16 cellular contexts compared by ENCODE assay signal in genomic region chr1:8716238-8716637, GRCh38.
A peak's percentile ranks its signal among the peaks of the same experiment; 100 is the strongest.
DNase-seq lines count a peak whose midpoint lies in the region; ATAC-seq, FAIRE-seq and TF ChIP-seq lines count a peak whose summit lies in the region.
"Had no signal": no experiment of that assay in that cellular context is flagged by ENCODE, and none has a peak within 500 bp of the region (broad histone marks: within the 10 kb centered on the region; RNA-seq: fewer than 3 reads in every experiment).

No MANE protein-coding gene starts in this region.

- WGBS in A549 (ENCODE audit: missing lambda C conversion rate) = 82% methylated on average over 1 of the region's 1 CpG
- 100% methylated on average over 1 of the region's 1 CpG for WGBS in prostate gland

- CTCF ChIA-PET in A549 (lab: Yijun Ruan, JAX) (interaction anchor here (0.7 to 3.7 kb wide), 3 partner anchors 10 to 132 kb away, joined by 3 to 21 read pairs (median 4); partner anchors contain the start of gene RERE), Panc1 (lab: Charles Lee) (interaction anchor here (0.7 kb wide), 2 partner anchors 50 to 307 kb away, joined by 3 to 5 read pairs; no protein-coding TSS in a partner anchor)

- peaks cover 54% of the 10 kb centered on the region for H3K4me1 Mint-ChIP-seq in progenitor cell of endocrine pancreas (ENCODE audit: low read depth)
- peaks cover 42% of the 10 kb centered on the region for H3K4me1 Mint-ChIP-seq in activated T-helper 1 cell treated with anti-CD3 and anti-CD28 coated beads, Interleukin-12 subunit alpha, Interleukin-12 subunit beta, Interleukin-2, Interleukin-4 antibody, amounts not matched to agents 30 ng/mL and 10 ng/mL and 1 ng/mL, durations not matched to agents 14 hours and 24 hours and 36 hours (ENCODE audit: low read depth)

- H3K36me3 ChIP-seq in BLaER1 treated with 17β-estradiol and CSF1 and Interleukin-3, amounts not matched to agents 10 nM and 100 nM = no peaks in the 10 kb centered on the region; a peak in 1 of 22 replicates
- no peaks in the 10 kb centered on the region for H3K36me3 ChIP-seq in Panc1 (ENCODE audit: control insufficient read depth, insufficient read depth, low read length)
- H3K36me3 ChIP-seq in prostate gland = no peaks in the 10 kb centered on the region
- H3K36me3 ChIP-seq: BE2C had no signal

- no peak for TF ChIP-seq EP300 in A549 (IDR thresholded peaks at IDR 0.05)

- peaks cover 5% of the 10 kb centered on the region for H3K36me3 Mint-ChIP-seq in progenitor cell of endocrine pancreas (ENCODE audit: insufficient read depth)
- H3K36me3 Mint-ChIP-seq in activated T-helper 1 cell treated with anti-CD3 and anti-CD28 coated beads, Interleukin-12 subunit alpha, Interleukin-12 subunit beta, Interleukin-2, Interleukin-4 antibody, amounts not matched to agents 30 ng/mL and 10 ng/mL and 1 ng/mL, durations not matched to agents 14 hours and 24 hours and 36 hours (ENCODE audit: low read depth) = peaks cover 3% of the 10 kb centered on the region

- POLR2A ChIA-PET in A549 (lab: Yijun Ruan, JAX) = no interaction called here
- POLR2A ChIA-PET in Panc1 (lab: Charles Lee) = no interaction called here

- intact Hi-C loops in Panc1 (cut with micrococcal nuclease; ENCODE audit: unreplicated experiment) = loop anchor here (10.0 kb wide), 1 partner anchor 129 kb away; no protein-coding TSS in a partner anchor
- intact Hi-C loops in activated T-helper 1 cell treated with anti-CD3 and anti-CD28 coated beads, Interleukin-12 subunit alpha, Interleukin-12 subunit beta, Interleukin-2, Interleukin-4 antibody, amounts not matched to agents 30 ng/mL and 10 ng/mL and 1 ng/mL, durations not matched to agents 14 hours and 24 hours and 36 hours (cut with micrococcal nuclease) = no loop called here
- intact Hi-C loops in prostate gland (cut with DNase I) = loop anchor here (5.0 kb wide), 1 partner anchor 131 kb away; no protein-coding TSS in a partner anchor

- no peak for FAIRE-seq in A549 (lab: Jason Lieb, UNC)
- FAIRE-seq: G401.6, GM12891 had no signal

- no peak for TF ChIP-seq RAD21 in A549 (conservative IDR thresholded peaks at IDR 0.05 in 1 of 2, IDR thresholded peaks at IDR 0.05 in 1 of 2)

- ATAC-seq in A549 = no peak
- ATAC-seq in Panc1 = no peak
- ATAC-seq: GM23338 had no signal

- in situ Hi-C loops in Panc1 (cut with HindIII; ENCODE audit: low pct_unique_long_range_greater_than_20kb, low sequenced_read_pairs) = no loop called here

- H3K9me3 Mint-ChIP-seq in progenitor cell of endocrine pancreas (ENCODE audit: low read depth) = no peaks in the 10 kb centered on the region
- H3K9me3 Mint-ChIP-seq in activated T-helper 1 cell treated with anti-CD3 and anti-CD28 coated beads, Interleukin-12 subunit alpha, Interleukin-12 subunit beta, Interleukin-2, Interleukin-4 antibody, amounts not matched to agents 30 ng/mL and 10 ng/mL and 1 ng/mL, durations not matched to agents 14 hours and 24 hours and 36 hours = no peaks in the 10 kb centered on the region
- H3K9me3 Mint-ChIP-seq: CD8-positive, alpha-beta memory T cell; GM23338 had no signal

- H3K27ac ChIP-seq in A549 (peak overlapping the region; percentile 51 to 84), Panc1 (ENCODE audit: low read length) (peak overlapping the region; percentile 34; the same call in 1 of the 2 replicates), prostate gland (no peak overlapping the region)
- H3K27ac ChIP-seq in BLaER1 treated with 17β-estradiol and CSF1 and Interleukin-3, amounts not matched to agents 10 nM and 100 nM = peak overlapping the region in 7 of 11 experiments; percentile 17 to 37 (median 34); a peak in 6 of 22 replicates

- H3K27me3 ChIP-seq in BLaER1 treated with 17β-estradiol and CSF1 and Interleukin-3, amounts not matched to agents 10 nM and 100 nM = no peaks in the 10 kb centered on the region
- H3K27me3 ChIP-seq in Panc1 (ENCODE audit: control insufficient read depth, insufficient read depth, low read length) (no peaks in the 10 kb centered on the region), prostate gland (replicated peaks; ENCODE audit: insufficient read depth) (no peaks in the 10 kb centered on the region)
- H3K27me3 ChIP-seq: BE2C had no signal

- H3K9ac ChIP-seq in BLaER1 treated with 17β-estradiol and CSF1 and Interleukin-3, amounts not matched to agents 10 nM and 100 nM = no peak overlapping the region

- TF ChIP-seq POLR2A in A549 (IDR thresholded peaks at IDR 0.05; ENCODE audit: low read length) (no peak), prostate gland (IDR thresholded peaks at IDR 0.05) (no peak)

- TF ChIP-seq CTCF in A549 (IDR thresholded peaks at IDR 0.05) = no peak
- no peak for TF ChIP-seq CTCF in Panc1 (IDR thresholded peaks at IDR 0.05)
- no peak for TF ChIP-seq CTCF in progenitor cell of endocrine pancreas (IDR thresholded peaks at IDR 0.05; ENCODE audit: unreplicated experiment)
- no peak for TF ChIP-seq CTCF in prostate gland (IDR thresholded peaks at IDR 0.05)

- H4K20me1 ChIP-seq in BLaER1 treated with 17β-estradiol and CSF1 and Interleukin-3, amounts not matched to agents 10 nM and 100 nM = peaks cover 0 to 13% (median 0%) of the 10 kb centered on the region in 11 experiments; a peak in 3 of 22 replicates

- no TSS peak for BruUV-seq in Panc1 (replicated peaks; lab: Mats Ljungman, UMichigan)

- no peak overlapping the region for H3K4me3 Mint-ChIP-seq in progenitor cell of endocrine pancreas (ENCODE audit: low read depth)
- H3K4me3 Mint-ChIP-seq in activated T-helper 1 cell treated with anti-CD3 and anti-CD28 coated beads, Interleukin-12 subunit alpha, Interleukin-12 subunit beta, Interleukin-2, Interleukin-4 antibody, amounts not matched to agents 30 ng/mL and 10 ng/mL and 1 ng/mL, durations not matched to agents 14 hours and 24 hours and 36 hours = no peak overlapping the region
- H3K4me3 Mint-ChIP-seq: CD8-positive, alpha-beta memory T cell; GM23338 had no signal

- DNase-seq in A549 (ENCODE audit: low read depth in 1 of 2, low spot score in 1 of 2) (no peak), Panc1 (ENCODE audit: low read depth, low spot score) (no peak), progenitor cell of endocrine pancreas (ENCODE audit: low spot score, unreplicated experiment) (no peak), occipital lobe (lab: John Stamatoyannopoulos, UW) (no peak), prostate gland (ENCODE audit: low spot score) (no peak)
- no peak for DNase-seq in activated T-helper 1 cell treated with anti-CD3 and anti-CD28 coated beads, Interleukin-12 subunit alpha, Interleukin-12 subunit beta, Interleukin-2, Interleukin-4 antibody, amounts not matched to agents 30 ng/mL and 10 ng/mL and 1 ng/mL, durations not matched to agents 14 hours and 24 hours and 36 hours (ENCODE audit: low spot score)
- DNase-seq: BE2C; Caco-2; CD8-positive, alpha-beta memory T cell; DMS79; EL; H7 had no signal

- peaks cover 64% of the 10 kb centered on the region for H3K4me1 ChIP-seq in A549
- peaks cover 57 to 85% (median 67%) of the 10 kb centered on the region in 10 experiments for H3K4me1 ChIP-seq in BLaER1 treated with 17β-estradiol and CSF1 and Interleukin-3, amounts not matched to agents 10 nM and 100 nM
- peaks cover 60% of the 10 kb centered on the region for H3K4me1 ChIP-seq in Panc1 (ENCODE audit: control insufficient read depth, insufficient read depth, low read length)
- peaks cover 9% of the 10 kb centered on the region for H3K4me1 ChIP-seq in prostate gland (replicated peaks)

- peak overlapping the region; percentile 58 for H3K4me2 ChIP-seq in A549
- H3K4me2 ChIP-seq in BLaER1 treated with 17β-estradiol and CSF1 and Interleukin-3, amounts not matched to agents 10 nM and 100 nM = peak overlapping the region; percentile 27 to 56 (median 35); a peak in 18 of 22 replicates
- H3K4me2 ChIP-seq: GM23338 had no signal

- H3K27ac Mint-ChIP-seq in progenitor cell of endocrine pancreas = peak overlapping the region; percentile 53
- H3K27ac Mint-ChIP-seq in activated T-helper 1 cell treated with anti-CD3 and anti-CD28 coated beads, Interleukin-12 subunit alpha, Interleukin-12 subunit beta, Interleukin-2, Interleukin-4 antibody, amounts not matched to agents 30 ng/mL and 10 ng/mL and 1 ng/mL, durations not matched to agents 14 hours and 24 hours and 36 hours = no peak overlapping the region
- H3K27ac Mint-ChIP-seq: CD8-positive, alpha-beta memory T cell; GM23338 had no signal

- no peaks in the 10 kb centered on the region for H3K27me3 Mint-ChIP-seq in progenitor cell of endocrine pancreas
- no peaks in the 10 kb centered on the region for H3K27me3 Mint-ChIP-seq in activated T-helper 1 cell treated with anti-CD3 and anti-CD28 coated beads, Interleukin-12 subunit alpha, Interleukin-12 subunit beta, Interleukin-2, Interleukin-4 antibody, amounts not matched to agents 30 ng/mL and 10 ng/mL and 1 ng/mL, durations not matched to agents 14 hours and 24 hours and 36 hours (ENCODE audit: insufficient read depth)
- H3K27me3 Mint-ChIP-seq: CD8-positive, alpha-beta memory T cell had no signal

- H3K9me3 ChIP-seq in A549 (no peaks in the 10 kb centered on the region), Panc1 (ENCODE audit: control insufficient read depth, insufficient read depth, low read depth, low read length) (no peaks in the 10 kb centered on the region), prostate gland (no peaks in the 10 kb centered on the region)
- no peaks in the 10 kb centered on the region; a peak in 1 of 22 replicates for H3K9me3 ChIP-seq in BLaER1 treated with 17β-estradiol and CSF1 and Interleukin-3, amounts not matched to agents 10 nM and 100 nM (replicated peaks in 1 of 11)
- H3K9me3 ChIP-seq: BE2C, Caco-2 had no signal

- H3K4me3 ChIP-seq in A549 (no peak overlapping the region), Panc1 (ENCODE audit: low read depth in 2 of 2, low read length in 2 of 2) (no peak overlapping the region), prostate gland (no peak overlapping the region)
- H3K4me3 ChIP-seq in BLaER1 treated with 17β-estradiol and CSF1 and Interleukin-3, amounts not matched to agents 10 nM and 100 nM = no peak overlapping the region
- H3K4me3 ChIP-seq: GM23338 had no signal

TF ChIP-seq in A549, 52 proteins besides CTCF, POLR2A, EP300 and RAD21:
- TF ChIP-seq NR3C1 (IDR thresholded peaks at IDR 0.05) (no peak), CHD2 (IDR thresholded peaks at IDR 0.05; ENCODE audit: low read length, partially characterized antibody) (no peak), HEYL (CRISPR knock-in tag; IDR thresholded peaks at IDR 0.05) (no peak), FOXS1 (CRISPR knock-in tag; IDR thresholded peaks at IDR 0.05) (no peak)

Comparison
In these comparisons a context has a peak if more than half of its experiments do, and no peak if none do; other contexts are left out.
1. H3K27ac ChIP-seq: peak in A549 (2 of 2), BLaER1 treated with 17β-estradiol and CSF1 and Interleukin-3, amounts not matched to agents 10 nM and 100 nM (7 of 11) and Panc1 (single experiment); none in prostate gland (0 of 2).